ENCODE assay signal across 8 cellular contexts in the genomic region with DNA sequence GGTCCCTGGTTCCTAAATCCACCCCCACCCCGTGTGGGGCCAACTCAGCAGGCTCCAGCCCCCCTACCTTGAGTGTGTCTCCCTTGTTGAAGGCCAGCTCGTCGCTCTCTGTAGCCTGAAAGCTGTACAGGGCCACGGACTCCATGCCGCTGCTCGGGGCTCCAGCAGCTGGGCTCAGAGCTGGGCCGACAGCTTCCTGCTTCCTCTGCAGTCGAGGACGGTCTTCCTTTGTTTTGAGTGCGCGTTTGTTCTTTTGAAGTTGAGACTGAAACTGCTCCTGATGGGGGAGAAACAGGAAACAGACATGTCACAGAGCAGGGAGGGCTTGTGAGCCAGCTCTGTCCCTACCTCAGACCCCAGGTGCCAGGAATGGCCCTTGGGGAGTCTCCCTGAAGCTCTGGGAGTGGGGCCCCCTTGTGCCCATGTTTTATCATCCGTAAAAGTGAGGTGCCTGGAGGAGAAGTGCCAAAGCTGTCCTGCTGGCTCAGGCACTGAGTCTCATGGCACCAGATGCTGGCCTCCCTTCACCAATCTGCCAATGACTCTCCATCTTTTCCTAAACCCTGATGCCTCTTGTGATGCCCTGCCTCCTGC. TPM values are rescaled to one million over a fixed set of nuclear protein-coding genes. Genes with fewer than 3 reads are reported as not detected.
DNase-seq lines count a peak whose midpoint lies in the region; ATAC-seq, FAIRE-seq and TF ChIP-seq lines count a peak whose summit lies in the region.
"Not testable (repeated sequence)": the region's sequence is repeated elsewhere in the genome, so short reads cannot be mapped to it uniquely, and the experiment has no call there.

A gene (minus strand): TSS at position 176 of the 594 bp plus-strand sequence. CDS start 31 bp downstream, at position 145.

- H3K36me3 ChIP-seq in GM23338 (ENCODE audit: insufficient read depth); bronchial epithelial cell (ENCODE audit: control insufficient read depth, insufficient read depth, low read length); heart right ventricle: not testable (repeated sequence)

- H3K4me3 ChIP-seq in GM23338; bronchial epithelial cell (ENCODE audit: low read depth, low read length); heart right ventricle: not testable (repeated sequence)

- H3K27ac ChIP-seq in CD4-positive, alpha-beta T cell (ENCODE audit: low read depth, low read length); GM23338 (ENCODE audit: low read depth); heart right ventricle: not testable (repeated sequence)

- peak; percentile 28 for FAIRE-seq in bronchial epithelial cell (lab: Jason Lieb, UNC)

- not testable (repeated sequence) for H3K4me1 Mint-ChIP-seq in CD4-positive, alpha-beta T cell (ENCODE audit: low read depth); GM23338; T-cell; activated CD8-positive, alpha-beta memory T cell treated with anti-CD3 and anti-CD28 coated beads, Interleukin-2, amount 10 ng/mL, durations not matched to agents 7 days and 5 days; stimulated activated effector memory CD8-positive, alpha-beta T cell treated with anti-CD3 and anti-CD28 coated beads, Interleukin-12 subunit alpha, Interleukin-12 subunit beta, amount 100 ng/mL, for 72 hours

- POLR2A ChIA-PET in CD4-positive, alpha-beta T cell (lab: Charles Lee); T-cell (lab: Charles Lee): not testable (repeated sequence)

- CTCF ChIA-PET in CD4-positive, alpha-beta T cell (lab: Charles Lee); T-cell (lab: Charles Lee); activated CD8-positive, alpha-beta memory T cell treated with anti-CD3 and anti-CD28 coated beads, Interleukin-2, amount 10 ng/mL, durations not matched to agents 7 days and 5 days (lab: Charles Lee): not testable (repeated sequence)

- not testable (repeated sequence) for DNase-seq in CD4-positive, alpha-beta T cell; GM23338 (ENCODE audit: low spot score); T-cell; activated CD8-positive, alpha-beta memory T cell treated with anti-CD3 and anti-CD28 coated beads, Interleukin-2, amount 10 ng/mL, durations not matched to agents 7 days and 5 days; bronchial epithelial cell (ENCODE audit: low read depth); heart right ventricle; lung microvascular endothelial cell (ENCODE audit: low read depth in 2 of 2); stimulated activated effector memory CD8-positive, alpha-beta T cell treated with anti-CD3 and anti-CD28 coated beads, Interleukin-12 subunit alpha, Interleukin-12 subunit beta, amount 100 ng/mL, for 72 hours (ENCODE audit: low spot score in 2 of 2)

- H3K4me1 ChIP-seq in GM23338 (ENCODE audit: insufficient read depth); heart right ventricle: not testable (repeated sequence)

- H3K79me2 ChIP-seq in GM23338 (replicated peaks; ENCODE audit: insufficient read depth), result not testable (repeated sequence)

- WGBS in heart right ventricle, 2 donors, result no CpG with 5 or more reads among the region's 12 CpGs

- intact Hi-C loops in CD4-positive, alpha-beta T cell (cut with DNase I, micrococcal nuclease); heart right ventricle (cut with DNase I): not testable (repeated sequence)

- not testable (repeated sequence) for H3K9me3 Mint-ChIP-seq in CD4-positive, alpha-beta T cell; GM23338; T-cell; activated CD8-positive, alpha-beta memory T cell treated with anti-CD3 and anti-CD28 coated beads, Interleukin-2, amount 10 ng/mL, durations not matched to agents 7 days and 5 days (ENCODE audit: low read depth); stimulated activated effector memory CD8-positive, alpha-beta T cell treated with anti-CD3 and anti-CD28 coated beads, Interleukin-12 subunit alpha, Interleukin-12 subunit beta, amount 100 ng/mL, for 72 hours

- H2AFZ ChIP-seq in GM23338, result not testable (repeated sequence)

- not testable (repeated sequence) for TF ChIP-seq CTCF in CD4-positive, alpha-beta T cell (IDR thresholded peaks at IDR 0.05); GM23338 (conservative IDR thresholded peaks at IDR 0.05; ENCODE audit: low read depth in 2 of 2); bronchial epithelial cell (IDR thresholded peaks at IDR 0.05; ENCODE audit: insufficient read depth, low read length, severe bottlenecking); heart right ventricle (IDR thresholded peaks at IDR 0.05)

- not testable (repeated sequence) for H3K27me3 Mint-ChIP-seq in CD4-positive, alpha-beta T cell; GM23338 (ENCODE audit: insufficient read depth, low read depth, poor library complexity); T-cell; activated CD8-positive, alpha-beta memory T cell treated with anti-CD3 and anti-CD28 coated beads, Interleukin-2, amount 10 ng/mL, durations not matched to agents 7 days and 5 days

- H3K4me3 Mint-ChIP-seq in CD4-positive, alpha-beta T cell; GM23338; T-cell; activated CD8-positive, alpha-beta memory T cell treated with anti-CD3 and anti-CD28 coated beads, Interleukin-2, amount 10 ng/mL, durations not matched to agents 7 days and 5 days; stimulated activated effector memory CD8-positive, alpha-beta T cell treated with anti-CD3 and anti-CD28 coated beads, Interleukin-12 subunit alpha, Interleukin-12 subunit beta, amount 100 ng/mL, for 72 hours: not testable (repeated sequence)

- H3F3A ChIP-seq in GM23338 (replicated peaks; ENCODE audit: low read depth), result not testable (repeated sequence)

- not testable (repeated sequence) for H3K27ac Mint-ChIP-seq in CD4-positive, alpha-beta T cell; GM23338; T-cell; activated CD8-positive, alpha-beta memory T cell treated with anti-CD3 and anti-CD28 coated beads, Interleukin-2, amount 10 ng/mL, durations not matched to agents 7 days and 5 days; stimulated activated effector memory CD8-positive, alpha-beta T cell treated with anti-CD3 and anti-CD28 coated beads, Interleukin-12 subunit alpha, Interleukin-12 subunit beta, amount 100 ng/mL, for 72 hours

- not testable (repeated sequence) for H3K27me3 ChIP-seq in CD4-positive, alpha-beta T cell (ENCODE audit: control insufficient read depth, insufficient read depth, low read length); GM23338 (ENCODE audit: insufficient read depth); bronchial epithelial cell (ENCODE audit: control insufficient read depth, insufficient read depth, low read length); heart right ventricle

- not testable (repeated sequence) for H3K9me3 ChIP-seq in CD4-positive, alpha-beta T cell (ENCODE audit: control insufficient read depth, low read length); heart right ventricle

- not testable (repeated sequence) for H3K9me2 ChIP-seq in GM23338 (ENCODE audit: insufficient read depth)

- H3K36me3 Mint-ChIP-seq in CD4-positive, alpha-beta T cell (ENCODE audit: low read depth); GM23338 (ENCODE audit: low read depth); T-cell; activated CD8-positive, alpha-beta memory T cell treated with anti-CD3 and anti-CD28 coated beads, Interleukin-2, amount 10 ng/mL, durations not matched to agents 7 days and 5 days; stimulated activated effector memory CD8-positive, alpha-beta T cell treated with anti-CD3 and anti-CD28 coated beads, Interleukin-12 subunit alpha, Interleukin-12 subunit beta, amount 100 ng/mL, for 72 hours: not testable (repeated sequence)

- H4K20me1 ChIP-seq in GM23338 (replicated peaks; ENCODE audit: insufficient read depth), result not testable (repeated sequence)

- peak; percentile 92 for ATAC-seq in CD4-positive, alpha-beta T cell (ENCODE audit: poor library complexity)
- ATAC-seq in GM23338, result peak; percentile 51
- ATAC-seq in T-cell (replicated peaks in 1 of 4), result peak; percentile 89 to 90 (median 90)
- ATAC-seq in activated CD8-positive, alpha-beta memory T cell treated with anti-CD3 and anti-CD28 coated beads, Interleukin-2, amount 10 ng/mL, durations not matched to agents 7 days and 5 days, result peak; percentile 84
- peak in 7 of 8 donors; percentile 40 to 79 (median 73) for ATAC-seq in heart right ventricle
- ATAC-seq in stimulated activated effector memory CD8-positive, alpha-beta T cell treated with anti-CD3 and anti-CD28 coated beads, Interleukin-12 subunit alpha, Interleukin-12 subunit beta, amount 100 ng/mL, for 72 hours, result peak; percentile 76

- not testable (repeated sequence) for H3K4me2 ChIP-seq in GM23338

RNA-seq across cellular contexts. Expression of the gene that starts here (rescaled TPM):
- 10 to 100 TPM; 20.1 to 20.4 TPM for total RNA-seq in CD4-positive, alpha-beta T cell
- total RNA-seq in GM23338 (2014; rRNA removed; shearing (Covaris generic)), result 0.24 and 0.27 TPM in 2 replicates
- 0.47 TPM in 1 of 2 replicates, not detected in the other for polyA plus RNA-seq in GM23338 (2016; fragmentation: Nextera tagmentation; extraction: Ambion mirVana)
- 10 to 100 TPM; 26.5 to 95.2 (median 74.0) TPM for total RNA-seq in T-cell
- 10 to 100 TPM in 1 of 2 experiments, 1 to 10 TPM in 1; 9.7 to 10.4 TPM for total RNA-seq in activated CD8-positive, alpha-beta memory T cell treated with anti-CD3 and anti-CD28 coated beads, Interleukin-2, amount 10 ng/mL, durations not matched to agents 7 days and 5 days
- total RNA-seq in bronchial epithelial cell, result not detected in 2 replicates
- total RNA-seq in heart right ventricle, result 1 to 10 TPM in 9 of 10 donors, under 1 TPM in 1; 0.99 to 3.6 (median 2.2) TPM
- 1 to 10 TPM; 2.6 to 3.7 TPM for polyA plus RNA-seq in heart right ventricle
- total RNA-seq in lung microvascular endothelial cell, result 201 and 267 TPM in 2 replicates

Comparison
In these comparisons a context has a peak if more than half of its experiments do, and no peak if none do; other contexts are left out.
1. Peak in ATAC-seq in GM23338; RNA of the gene not detected or under 1 TPM.